In the genomic region with DNA sequence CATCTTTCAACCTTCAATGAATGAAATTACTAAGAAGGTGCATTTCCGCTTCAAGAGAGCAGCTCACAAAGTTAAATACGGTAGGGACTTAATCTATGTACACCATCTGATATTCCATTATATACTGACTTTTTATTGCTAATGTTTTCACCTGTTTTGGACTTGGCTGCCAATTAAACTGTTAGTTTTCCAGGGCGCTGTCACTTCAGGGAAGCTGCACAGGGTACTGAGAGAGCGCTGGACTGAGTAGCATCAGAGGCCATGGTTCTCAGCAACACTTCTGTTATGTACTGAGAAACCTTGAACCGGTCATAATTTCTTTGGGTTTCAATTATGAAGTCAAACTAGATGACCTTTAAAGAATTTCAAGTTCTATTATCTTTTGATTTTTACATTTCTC, we compare ENCODE assay signal across 8 cellular contexts.
"Had no signal": no experiment of that assay in that cellular context is flagged by ENCODE, and none has a peak within 500 bp of the region (broad histone marks: within the 10 kb centered on the region; RNA-seq: fewer than 3 reads in every experiment).

No MANE protein-coding gene starts in this region.

- FAIRE-seq: H1, H54, HTR-8/SVneo had no signal

- DNase-seq: H9, HCEC 1CT, IMR-90, KBM-7 had no signal

- ATAC-seq: GM23338 had no signal

- H3K4me3 ChIP-seq: GM23338 had no signal

- H2AFZ ChIP-seq: GM23338 had no signal

- H3K4me2 ChIP-seq: GM23338 had no signal
